In the genomic region with DNA sequence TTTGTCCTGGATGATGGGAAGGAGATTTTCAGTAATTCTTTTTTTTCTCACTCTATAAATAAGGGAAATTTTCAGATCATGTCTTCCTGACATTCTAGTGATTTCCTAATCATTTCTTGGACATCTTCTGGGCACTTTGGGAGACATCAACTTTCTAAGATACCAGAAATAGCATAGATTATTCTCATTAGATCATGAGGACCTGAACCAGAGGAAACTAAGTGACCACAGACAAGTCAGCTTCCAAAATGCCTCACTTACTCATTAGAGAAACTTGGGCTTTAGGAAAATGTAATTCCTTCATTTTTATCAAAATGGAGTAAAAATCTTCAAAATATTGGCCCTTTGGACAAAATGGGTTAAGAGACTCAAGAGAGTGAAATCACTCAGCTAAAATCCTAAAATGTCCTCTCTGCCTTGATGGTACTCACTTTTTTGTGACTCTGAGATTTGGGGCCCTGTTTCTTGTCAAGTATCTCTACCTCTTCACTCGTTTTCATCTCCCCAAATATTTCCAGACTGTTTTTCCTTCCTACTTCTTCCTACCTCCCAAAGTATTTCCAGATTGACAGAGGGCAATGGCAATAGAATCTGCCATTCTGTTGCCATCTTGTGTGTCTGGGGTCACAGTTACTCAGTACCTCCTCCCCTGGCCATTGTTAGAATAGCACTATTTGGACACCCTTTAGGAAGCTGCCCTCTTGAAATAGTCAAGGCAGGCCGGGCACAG, we compare ENCODE assay signal across 10 cellular contexts.
DNase-seq lines count a peak whose midpoint lies in the region; ATAC-seq and TF ChIP-seq lines count a peak whose summit lies in the region.
"Had no signal": no experiment of that assay in that cellular context is flagged by ENCODE, and none has a peak within 500 bp of the region (broad histone marks: within the 10 kb centered on the region; RNA-seq: fewer than 3 reads in every experiment).

No MANE protein-coding gene starts in this region.

- H3K9me3 Mint-ChIP-seq in MCF 10A (ENCODE audit: unreplicated experiment) (no peaks in the 10 kb centered on the region), endodermal cell (no peaks in the 10 kb centered on the region)
- H3K9me3 Mint-ChIP-seq in stimulated activated naive B cell treated with anti-CD40 and anti-IgM and Interleukin-4, amounts not matched to agents 10 μg/mL and 1 μg/mL and 100 μg/mL, for 72 hours: peaks cover 0 to 6% of the 10 kb centered on the region in 2 donors

- H3K4me3 ChIP-seq in breast epithelium (no peak overlapping the region), endodermal cell (ENCODE audit: low read length) (no peak overlapping the region)

- no peaks in the 10 kb centered on the region for H3K36me3 ChIP-seq in breast epithelium
- no peaks in the 10 kb centered on the region for H3K36me3 ChIP-seq in endodermal cell (ENCODE audit: control insufficient read depth, insufficient read depth, low read length)

- H3K27ac ChIP-seq in breast epithelium: no peak overlapping the region
- H3K27ac ChIP-seq in endodermal cell (ENCODE audit: low read depth, low read length): no peak overlapping the region

- no peak overlapping the region for H3K27ac Mint-ChIP-seq in MCF 10A (ENCODE audit: low read depth, unreplicated experiment)
- H3K27ac Mint-ChIP-seq in endodermal cell: no peak overlapping the region
- peak overlapping the region; percentile 70 for H3K27ac Mint-ChIP-seq in stimulated activated naive B cell treated with anti-CD40 and anti-IgM and Interleukin-4, amounts not matched to agents 10 μg/mL and 1 μg/mL and 100 μg/mL, for 72 hours

- DNase-seq in MCF 10A (ENCODE audit: unreplicated experiment) (no peak), breast epithelium (ENCODE audit: low spot score in 2 of 2) (no peak), MV-4-11 (lab: John Stamatoyannopoulos, UW) (peak; percentile 10), endodermal cell (no peak), HT-29 (ENCODE audit: low spot score) (no peak), middle frontal gyrus (ENCODE audit: extremely low spot score, low spot score) (no peak)
- no peak for DNase-seq in stimulated activated naive B cell treated with anti-CD40 and anti-IgM and Interleukin-4, amounts not matched to agents 10 μg/mL and 1 μg/mL and 100 μg/mL, for 72 hours
- DNase-seq: NCI-H1694; stimulated activated naive CD4-positive, alpha-beta T cell treated with Interleukin-2 at 50 U/mL for 16 hours had no signal

- H3K27me3 ChIP-seq in breast epithelium: no peaks in the 10 kb centered on the region
- no peaks in the 10 kb centered on the region for H3K27me3 ChIP-seq in endodermal cell (ENCODE audit: control insufficient read depth, insufficient read depth, low read length, poor library complexity, severe bottlenecking)

- H3K36me3 Mint-ChIP-seq in MCF 10A (ENCODE audit: insufficient read depth, unreplicated experiment): peaks cover 5% of the 10 kb centered on the region
- H3K36me3 Mint-ChIP-seq in endodermal cell (ENCODE audit: low read depth): peaks cover 11% of the 10 kb centered on the region
- H3K36me3 Mint-ChIP-seq in stimulated activated naive B cell treated with anti-CD40 and anti-IgM and Interleukin-4, amounts not matched to agents 10 μg/mL and 1 μg/mL and 100 μg/mL, for 72 hours: peaks cover 2 to 17% of the 10 kb centered on the region in 2 donors

- 86 to 89% methylated on average over 1 to 2 of the region's 2 CpGs for WGBS in endodermal cell (ENCODE audit: insufficient coverage in 1 of 2, insufficient read length in 1 of 2), 2 experiments

- ATAC-seq in stimulated activated naive B cell treated with anti-CD40 and anti-IgM and Interleukin-4, amounts not matched to agents 10 μg/mL and 1 μg/mL and 100 μg/mL, for 72 hours (replicated peaks): no peak
- no peak for ATAC-seq in GM18858 (IDR thresholded peaks at IDR 0.05; ENCODE audit: unreplicated experiment)

- H3K4me1 Mint-ChIP-seq in MCF 10A (ENCODE audit: insufficient read depth, unreplicated experiment) (peaks cover 36% of the 10 kb centered on the region), endodermal cell (peaks cover 37% of the 10 kb centered on the region)
- peaks cover 15 to 16% of the 10 kb centered on the region in 2 donors for H3K4me1 Mint-ChIP-seq in stimulated activated naive B cell treated with anti-CD40 and anti-IgM and Interleukin-4, amounts not matched to agents 10 μg/mL and 1 μg/mL and 100 μg/mL, for 72 hours

- no peak overlapping the region for H3K4me3 Mint-ChIP-seq in MCF 10A (ENCODE audit: unreplicated experiment)
- H3K4me3 Mint-ChIP-seq in endodermal cell: no peak overlapping the region
- H3K4me3 Mint-ChIP-seq in stimulated activated naive B cell treated with anti-CD40 and anti-IgM and Interleukin-4, amounts not matched to agents 10 μg/mL and 1 μg/mL and 100 μg/mL, for 72 hours: no peak overlapping the region

- POLR2A ChIA-PET in MCF 10A (lab: Yijun Ruan, JAX): interaction anchor here (0.6 to 4.7 kb wide), 5 partner anchors 10 to 190 kb away, joined by 3 to 26 read pairs (median 3); no protein-coding TSS in a partner anchor

- no peaks in the 10 kb centered on the region for H3K9me3 ChIP-seq in breast epithelium
- H3K9me3 ChIP-seq in endodermal cell (ENCODE audit: control insufficient read depth, low read length): no peaks in the 10 kb centered on the region

- peak; percentile 22 for TF ChIP-seq CTCF in MCF 10A (IDR thresholded peaks at IDR 0.05; ENCODE audit: unreplicated experiment)
- no peak for TF ChIP-seq CTCF in breast epithelium (IDR thresholded peaks at IDR 0.05)
- peak; percentile 60 for TF ChIP-seq CTCF in endodermal cell (conservative IDR thresholded peaks at IDR 0.05)

- intact Hi-C loops in MCF 10A (cut with micrococcal nuclease): loop anchor here (10.0 kb wide), 1 partner anchor 284 kb away; no protein-coding TSS in a partner anchor
- intact Hi-C loops in breast epithelium (cut with DNase I; ENCODE audit: low total_unique reads): no loop called here

- TF ChIP-seq POLR2A in breast epithelium (IDR thresholded peaks at IDR 0.05): no peak

- H3K27me3 Mint-ChIP-seq in MCF 10A (ENCODE audit: insufficient read depth, unreplicated experiment): no peaks in the 10 kb centered on the region
- H3K27me3 Mint-ChIP-seq in endodermal cell (ENCODE audit: insufficient read depth): no peaks in the 10 kb centered on the region
- no peaks in the 10 kb centered on the region for H3K27me3 Mint-ChIP-seq in stimulated activated naive B cell treated with anti-CD40 and anti-IgM and Interleukin-4, amounts not matched to agents 10 μg/mL and 1 μg/mL and 100 μg/mL, for 72 hours

- H3K9ac ChIP-seq in endodermal cell (ENCODE audit: extremely low read depth, low read length, poor library complexity, severe bottlenecking): no peak overlapping the region

- CTCF ChIA-PET in MCF 10A (lab: Yijun Ruan, JAX): interaction anchor here (0.6 to 1.4 kb wide), 7 partner anchors 17 to 331 kb away, joined by 3 to 4 read pairs (median 3); no protein-coding TSS in a partner anchor

- no TSS peak for BruUV-seq in MCF 10A (replicated peaks; lab: Mats Ljungman, UMichigan)

- H3K4me1 ChIP-seq in breast epithelium (peaks cover 0 to 2% of the 10 kb centered on the region in 2 donors), endodermal cell (ENCODE audit: control insufficient read depth, insufficient read depth, low read length) (peaks cover 7% of the 10 kb centered on the region)

Comparison
In these comparisons a context has a peak if more than half of its experiments do, and no peak if none do; other contexts are left out.
1. CTCF ChIP-seq: peak in MCF 10A (single experiment) and endodermal cell (single experiment); none in breast epithelium (0 of 3).